ENCODE assay signal across 15 cellular contexts in the genomic region with DNA sequence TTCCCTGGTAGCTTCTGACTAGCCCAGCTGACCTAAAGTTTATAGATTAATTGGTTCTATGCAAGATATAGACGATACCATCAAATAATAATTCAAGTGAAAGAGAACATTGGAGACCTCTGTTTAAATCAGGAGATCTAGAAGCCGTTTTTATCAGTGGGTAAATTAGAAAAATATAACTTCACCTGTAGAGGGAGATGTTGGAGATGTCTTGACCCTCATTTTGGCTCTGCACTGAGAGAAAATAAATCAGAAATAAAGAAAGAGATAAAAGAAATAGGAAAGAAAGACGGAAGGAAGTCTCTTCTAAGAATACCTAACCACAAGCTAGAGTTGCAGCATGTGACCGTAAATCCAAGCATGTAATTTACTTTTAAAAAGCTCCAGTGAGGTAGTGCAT.
DNase-seq lines count a peak whose midpoint lies in the region; TF ChIP-seq lines count a peak whose summit lies in the region.
"Had no signal": no experiment of that assay in that cellular context is flagged by ENCODE, and none has a peak within 500 bp of the region (broad histone marks: within the 10 kb centered on the region; RNA-seq: fewer than 3 reads in every experiment).

No MANE protein-coding gene starts in this region.

- in situ Hi-C loops in mammary epithelial cell (cut with MboI; ENCODE audit: low sequenced_read_pairs in 2 of 2) = loop anchor here in 1 of 2 donors (25.0 kb wide), 1 partner anchor 318 kb away; no protein-coding TSS in a partner anchor

- no peak for DNase-seq in BE2C
- peak; percentile 19 for DNase-seq in LHCN-M2 (ENCODE audit: low read depth)
- no peak for DNase-seq in mammary epithelial cell
- peak; percentile 19 for DNase-seq in kidney tubule cell (ENCODE audit: low spot score)
- DNase-seq in glutamatergic neuron = no peak
- DNase-seq in NCI-H524 treated with DMSO at 0.1 percent for 48 hours (lab: John Stamatoyannopoulos, UW) = no peak
- DNase-seq in activated T-cell treated with anti-CD3 and anti-CD28 coated beads for 4 hours = no peak
- no peak for DNase-seq in right atrium auricular region (ENCODE audit: low spot score)
- DNase-seq: islet precursor cell, right lobe of liver, RPMI8226 had no signal

- H3K4me1 Mint-ChIP-seq in glutamatergic neuron (ENCODE audit: low read depth, unreplicated experiment) = no peaks in the 10 kb centered on the region
- H3K4me1 Mint-ChIP-seq: activated naive CD4-positive, alpha-beta T cell treated with anti-CD3 and anti-CD28 coated beads, Interleukin-2, amount 50 U/mL, for 24 hours; CD14-positive monocyte had no signal

- no peaks in the 10 kb centered on the region for H3K27me3 Mint-ChIP-seq in glutamatergic neuron (ENCODE audit: unreplicated experiment)
- H3K27me3 Mint-ChIP-seq: activated naive CD4-positive, alpha-beta T cell treated with anti-CD3 and anti-CD28 coated beads, Interleukin-2, amount 50 U/mL, for 24 hours; stimulated activated naive CD8-positive, alpha-beta T cell treated with anti-CD3 and anti-CD28 coated beads, Interleukin-15, Interleukin-2, amounts not matched to agents 100 ng/mL and 50 ng/mL, for 24 hours had no signal

- H3K4me3 ChIP-seq in BE2C (ENCODE audit: low read depth, low read length) (no peak overlapping the region), mammary epithelial cell (replicated peaks in 1 of 3; ENCODE audit: insufficient read depth in 1 of 3, low read depth in 2 of 3, low read length in 3 of 3) (no peak overlapping the region), right atrium auricular region (no peak overlapping the region)
- H3K4me3 ChIP-seq: coronary artery, right lobe of liver had no signal

- dilution Hi-C loops in mammary epithelial cell (cut with HindIII; ENCODE audit: low sequenced_read_pairs) = no loop called here

- 88% methylated on average over 4 of the region's 4 CpGs for WGBS in mammary epithelial cell (ENCODE audit: low coverage, missing lambda C conversion rate)

- BruUV-seq in mammary epithelial cell (replicated peaks; lab: Mats Ljungman, UMichigan) = no TSS peak

- H3K9me3 Mint-ChIP-seq in glutamatergic neuron (ENCODE audit: unreplicated experiment) = no peaks in the 10 kb centered on the region

- no peak overlapping the region for H3K27ac Mint-ChIP-seq in glutamatergic neuron (ENCODE audit: unreplicated experiment)
- H3K27ac Mint-ChIP-seq: activated naive CD4-positive, alpha-beta T cell treated with anti-CD3 and anti-CD28 coated beads, Interleukin-2, amount 50 U/mL, for 24 hours; CD14-positive monocyte; stimulated activated naive CD8-positive, alpha-beta T cell treated with anti-CD3 and anti-CD28 coated beads, Interleukin-15, Interleukin-2, amounts not matched to agents 100 ng/mL and 50 ng/mL, for 24 hours had no signal

- no peak overlapping the region for H3K4me2 ChIP-seq in mammary epithelial cell (ENCODE audit: insufficient read depth, low read depth, low read length)

- intact Hi-C loops in mammary epithelial cell (cut with micrococcal nuclease) = loop anchor here (1.0 kb wide), 2 partner anchors 323 to 504 kb away; no protein-coding TSS in a partner anchor

- no peak overlapping the region for H3K4me3 Mint-ChIP-seq in glutamatergic neuron (ENCODE audit: unreplicated experiment)
- H3K4me3 Mint-ChIP-seq: activated naive CD4-positive, alpha-beta T cell treated with anti-CD3 and anti-CD28 coated beads, Interleukin-2, amount 50 U/mL, for 24 hours; CD14-positive monocyte; stimulated activated naive CD8-positive, alpha-beta T cell treated with anti-CD3 and anti-CD28 coated beads, Interleukin-15, Interleukin-2, amounts not matched to agents 100 ng/mL and 50 ng/mL, for 24 hours had no signal

- TF ChIP-seq CTCF in BE2C (IDR thresholded peaks at IDR 0.05; ENCODE audit: low read depth, low read length) (peak; percentile 30; the same call in 1 of the 2 replicates), mammary epithelial cell (conservative IDR thresholded peaks at IDR 0.05 in 1 of 2, IDR thresholded peaks at IDR 0.05 in 1 of 2; ENCODE audit: extremely low read depth in 1 of 2, insufficient read depth in 1 of 2, low read depth in 1 of 2, low read length in 2 of 2) (peak; percentile 21 to 52), glutamatergic neuron (IDR thresholded peaks at IDR 0.05; ENCODE audit: partially characterized antibody, unreplicated experiment) (no peak), right atrium auricular region (IDR thresholded peaks at IDR 0.05) (no peak)

- no peaks in the 10 kb centered on the region for H3K36me3 ChIP-seq in BE2C
- H3K36me3 ChIP-seq in mammary epithelial cell (ENCODE audit: insufficient read depth, low read length) = no peaks in the 10 kb centered on the region
- no peaks in the 10 kb centered on the region for H3K36me3 ChIP-seq in right atrium auricular region
- H3K36me3 ChIP-seq: right lobe of liver had no signal

- no peaks in the 10 kb centered on the region for H3K79me2 ChIP-seq in mammary epithelial cell (ENCODE audit: insufficient read depth, low read length)

- H3K27me3 ChIP-seq in BE2C (no peaks in the 10 kb centered on the region), mammary epithelial cell (ENCODE audit: insufficient read depth, low read length) (no peaks in the 10 kb centered on the region), right atrium auricular region (no peaks in the 10 kb centered on the region)
- H3K27me3 ChIP-seq: right lobe of liver had no signal

- H3K27ac ChIP-seq in mammary epithelial cell (ENCODE audit: insufficient read depth, low read depth, low read length) (no peak overlapping the region), right atrium auricular region (no peak overlapping the region)
- H3K27ac ChIP-seq: coronary artery, right lobe of liver had no signal

- CTCF ChIA-PET in mammary epithelial cell (lab: Charles Lee; ENCODE audit: low non-redundant PET) = no interaction called here

- H3K4me1 ChIP-seq in BE2C (no peaks in the 10 kb centered on the region), mammary epithelial cell (ENCODE audit: insufficient read depth, low read length) (no peaks in the 10 kb centered on the region), right atrium auricular region (no peaks in the 10 kb centered on the region)
- H3K4me1 ChIP-seq: right lobe of liver had no signal

- no peak overlapping the region for H3K9ac ChIP-seq in mammary epithelial cell (ENCODE audit: insufficient read depth, low read length)

- H3K36me3 Mint-ChIP-seq in glutamatergic neuron (ENCODE audit: unreplicated experiment) = no peaks in the 10 kb centered on the region
- H3K36me3 Mint-ChIP-seq: activated naive CD4-positive, alpha-beta T cell treated with anti-CD3 and anti-CD28 coated beads, Interleukin-2, amount 50 U/mL, for 24 hours; CD14-positive monocyte had no signal

- H2AFZ ChIP-seq in mammary epithelial cell (ENCODE audit: low read depth, low read length) = peak overlapping the region; percentile 10

- H4K20me1 ChIP-seq in mammary epithelial cell (ENCODE audit: insufficient read depth, low read length) = no peaks in the 10 kb centered on the region

- no peaks in the 10 kb centered on the region; the same call in 1 of the 2 replicates for H3K9me3 ChIP-seq in BE2C
- peaks cover 3% of the 10 kb centered on the region for H3K9me3 ChIP-seq in mammary epithelial cell (replicated peaks; ENCODE audit: insufficient read depth, low read length)
- no peaks in the 10 kb centered on the region for H3K9me3 ChIP-seq in right atrium auricular region
- H3K9me3 ChIP-seq: right lobe of liver had no signal

Comparison
In these comparisons a context has a peak if more than half of its experiments do, and no peak if none do; other contexts are left out.
1. DNase-seq: peak in LHCN-M2 (single experiment) and kidney tubule cell (single experiment); none in BE2C (single experiment), mammary epithelial cell (single experiment), glutamatergic neuron (single experiment), NCI-H524 treated with DMSO at 0.1 percent for 48 hours (single experiment), activated T-cell treated with anti-CD3 and anti-CD28 coated beads for 4 hours (single experiment) and right atrium auricular region (single experiment).
2. CTCF ChIP-seq: peak in BE2C (single experiment) and mammary epithelial cell (2 of 2); none in glutamatergic neuron (single experiment) and right atrium auricular region (0 of 2).